10 cellular contexts compared by ENCODE assay signal in the genomic region with DNA sequence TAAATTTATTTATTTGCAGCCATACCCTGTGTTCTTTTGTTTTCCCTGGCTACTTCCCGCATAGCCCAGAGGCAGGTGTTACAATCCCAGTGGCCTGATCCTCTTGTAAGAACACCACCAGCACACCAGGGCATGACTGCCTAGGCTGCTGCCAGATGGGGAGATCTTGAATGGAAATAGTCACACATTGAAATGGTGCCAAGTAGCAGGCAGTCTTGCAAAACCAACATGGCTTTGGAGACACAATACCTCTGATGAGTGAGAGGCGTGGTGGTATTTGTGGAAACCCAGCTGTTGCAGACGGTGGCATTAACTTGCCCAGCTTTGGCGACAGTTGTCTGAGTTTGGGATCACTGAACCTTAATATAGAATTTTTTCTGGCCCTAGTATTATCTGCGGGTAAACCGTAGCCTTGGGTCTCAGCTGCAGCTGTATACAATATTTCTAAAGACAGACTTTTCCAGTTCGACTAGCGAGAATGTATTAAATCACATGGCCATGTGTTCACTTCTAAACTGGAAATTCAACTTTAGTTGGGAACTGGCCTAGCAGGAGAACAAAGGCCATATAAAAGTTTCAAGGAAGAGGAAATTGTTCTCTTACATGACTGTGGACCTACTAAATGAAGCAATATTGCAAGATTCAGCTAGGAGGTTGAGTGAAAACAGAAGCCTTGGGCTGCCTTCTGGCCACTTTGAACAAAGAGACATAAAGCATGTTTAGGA.
DNase-seq lines count a peak whose midpoint lies in the region; ATAC-seq and TF ChIP-seq lines count a peak whose summit lies in the region.
"Had no signal": no experiment of that assay in that cellular context is flagged by ENCODE, and none has a peak within 500 bp of the region (broad histone marks: within the 10 kb centered on the region; RNA-seq: fewer than 3 reads in every experiment).

No MANE protein-coding gene starts in this region.

- ATAC-seq in HG02870 (IDR thresholded peaks at IDR 0.05; ENCODE audit: unreplicated experiment): no peak
- no peak for ATAC-seq in effector memory CD8-positive, alpha-beta T cell (replicated peaks)

- DNase-seq in M059J (ENCODE audit: low read depth): peak; percentile 13
- DNase-seq in NCI-H69 (lab: John Stamatoyannopoulos, UW): peak; percentile 100
- DNase-seq in esophagus muscularis mucosa (ENCODE audit: extremely low spot score): peak; percentile 87
- DNase-seq in smooth muscle cell (lab: John Stamatoyannopoulos, UW; ENCODE audit: unreplicated experiment): no peak
- no peak for DNase-seq in coronary artery (ENCODE audit: low spot score)
- no peak for DNase-seq in effector memory CD8-positive, alpha-beta T cell
- DNase-seq: glutamatergic neuron, substantia nigra had no signal

- H3K27me3 Mint-ChIP-seq in effector memory CD8-positive, alpha-beta T cell: peaks cover 34 to 53% of the 10 kb centered on the region in 2 donors

- no peak for TF ChIP-seq EP300 in esophagus muscularis mucosa (IDR thresholded peaks at IDR 0.05)

- H3K36me3 ChIP-seq in esophagus muscularis mucosa (no peaks in the 10 kb centered on the region), smooth muscle cell (ENCODE audit: low read depth) (no peaks in the 10 kb centered on the region)

- no peaks in the 10 kb centered on the region for H3K27me3 ChIP-seq in esophagus muscularis mucosa
- H3K27me3 ChIP-seq in smooth muscle cell (ENCODE audit: low read depth): no peaks in the 10 kb centered on the region

- H3K27ac Mint-ChIP-seq in effector memory CD8-positive, alpha-beta T cell: no peak overlapping the region

- H4K20me1 ChIP-seq in smooth muscle cell (ENCODE audit: low read depth): no peaks in the 10 kb centered on the region

- H3K27ac ChIP-seq in esophagus muscularis mucosa (replicated peaks in 1 of 4): no peak overlapping the region
- H3K27ac ChIP-seq in smooth muscle cell (ENCODE audit: low read depth): peak overlapping the region; percentile 49
- H3K27ac ChIP-seq in coronary artery: no peak overlapping the region
- H3K27ac ChIP-seq: parathyroid adenoma had no signal

- H3K9me3 Mint-ChIP-seq in effector memory CD8-positive, alpha-beta T cell: no peaks in the 10 kb centered on the region

- H3K4me3 ChIP-seq in esophagus muscularis mucosa (no peak overlapping the region), smooth muscle cell (no peak overlapping the region), coronary artery (no peak overlapping the region)

- H3K9ac ChIP-seq in smooth muscle cell (ENCODE audit: low read depth): no peak overlapping the region
- H3K9ac ChIP-seq: parathyroid adenoma had no signal

- H3K79me2 ChIP-seq in smooth muscle cell (ENCODE audit: low read depth): no peaks in the 10 kb centered on the region
- H3K79me2 ChIP-seq: parathyroid adenoma had no signal

- H2AFZ ChIP-seq in smooth muscle cell (ENCODE audit: low read depth): no peak overlapping the region
- H2AFZ ChIP-seq: parathyroid adenoma had no signal

- no peak for TF ChIP-seq CTCF in esophagus muscularis mucosa (IDR thresholded peaks at IDR 0.05)
- no peak for TF ChIP-seq CTCF in smooth muscle cell (IDR thresholded peaks at IDR 0.05; ENCODE audit: borderline replicate concordance, insufficient read depth, poor library complexity, severe bottlenecking)
- TF ChIP-seq CTCF in coronary artery (IDR thresholded peaks at IDR 0.05): no peak

- TF ChIP-seq POLR2A in esophagus muscularis mucosa (IDR thresholded peaks at IDR 0.05; ENCODE audit: low read depth): no peak

- peaks cover 3% of the 10 kb centered on the region for H3K36me3 Mint-ChIP-seq in effector memory CD8-positive, alpha-beta T cell (ENCODE audit: insufficient read depth)

- H3K4me1 Mint-ChIP-seq in effector memory CD8-positive, alpha-beta T cell (ENCODE audit: low read depth in 2 of 2): no peaks in the 10 kb centered on the region

- H3K9me3 ChIP-seq in esophagus muscularis mucosa (no peaks in the 10 kb centered on the region), smooth muscle cell (replicated peaks; ENCODE audit: low read depth) (no peaks in the 10 kb centered on the region)

- H3K4me3 Mint-ChIP-seq in effector memory CD8-positive, alpha-beta T cell: no peak overlapping the region

- H3K4me1 ChIP-seq in esophagus muscularis mucosa (no peaks in the 10 kb centered on the region), smooth muscle cell (ENCODE audit: low read depth) (peaks cover 7% of the 10 kb centered on the region)
- H3K4me1 ChIP-seq: parathyroid adenoma had no signal

- H3F3A ChIP-seq in smooth muscle cell (ENCODE audit: low read depth): no peaks in the 10 kb centered on the region

- no peak overlapping the region for H3K4me2 ChIP-seq in smooth muscle cell

- WGBS in esophagus muscularis mucosa: 91% methylated on average over 8 of the region's 8 CpGs
- 70% methylated on average over 8 of the region's 8 CpGs for WGBS in smooth muscle cell (ENCODE audit: low lambda C conversion rate)

- intact Hi-C loops in esophagus muscularis mucosa (cut with DNase I): no loop called here

Comparison
In these comparisons a context has a peak if more than half of its experiments do, and no peak if none do; other contexts are left out.
1. DNase-seq: peak in M059J (single experiment), NCI-H69 (single experiment) and esophagus muscularis mucosa (single experiment); none in smooth muscle cell (single experiment), coronary artery (single experiment) and effector memory CD8-positive, alpha-beta T cell (0 of 3).